9 cellular contexts compared by ENCODE assay signal in the genomic region with DNA sequence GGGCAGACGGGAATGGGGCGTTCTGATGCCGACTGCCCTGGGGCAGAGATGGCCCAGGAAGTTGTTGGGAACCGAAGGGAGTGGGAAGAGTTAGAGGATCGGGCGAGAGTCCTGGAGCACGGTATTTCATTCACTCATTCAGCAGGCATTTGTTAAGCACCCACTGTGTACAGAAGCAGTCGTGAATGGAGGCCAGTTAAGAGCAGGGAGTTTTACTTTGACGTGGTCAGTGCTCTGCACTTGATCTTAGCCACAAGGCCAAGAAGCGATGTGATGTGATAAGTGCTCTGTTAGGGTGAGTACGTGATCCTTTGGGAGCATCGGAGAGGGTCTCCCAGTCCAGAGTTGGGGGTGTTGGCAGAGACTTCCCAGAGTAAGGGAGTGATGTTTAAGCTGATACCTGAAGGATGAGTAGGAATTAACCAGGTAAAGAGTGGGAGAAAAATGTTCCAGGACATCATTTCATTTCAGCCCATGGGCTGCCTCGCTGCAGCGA. TPM values are rescaled to one million over a fixed set of nuclear protein-coding genes. Genes with fewer than 3 reads are reported as not detected.
DNase-seq lines count a peak whose midpoint lies in the region; TF ChIP-seq lines count a peak whose summit lies in the region.
"Had no signal": no experiment of that assay in that cellular context is flagged by ENCODE, and none has a peak within 500 bp of the region (broad histone marks: within the 10 kb centered on the region; RNA-seq: fewer than 3 reads in every experiment).

No MANE protein-coding gene starts in this region.

- no peak overlapping the region for H2BK120ac ChIP-seq in trophoblast cell (ENCODE audit: insufficient read depth, low read length, poor library complexity)

- H3K9ac ChIP-seq in endodermal cell (ENCODE audit: extremely low read depth, low read length, poor library complexity, severe bottlenecking) (peak overlapping the region; percentile 84), trophoblast cell (ENCODE audit: low read length) (peak overlapping the region; percentile 94)

- peaks cover 9% of the 10 kb centered on the region for H3K79me2 ChIP-seq in trophoblast cell (ENCODE audit: control insufficient read depth, insufficient read depth, low read length, poor library complexity)

- no peak overlapping the region for H2BK12ac ChIP-seq in trophoblast cell (ENCODE audit: low read length)

- H3K4me1 ChIP-seq in endodermal cell (ENCODE audit: control insufficient read depth, insufficient read depth, low read length) (peaks cover under 1% of the 10 kb centered on the region), trophoblast cell (ENCODE audit: control insufficient read depth in 1 of 2, insufficient read depth in 2 of 2, low read length in 2 of 2) (peaks cover 6 to 9% of the 10 kb centered on the region in 2 experiments)

- H4K8ac ChIP-seq in trophoblast cell (ENCODE audit: low read depth, low read length) = peak overlapping the region; percentile 96

- H2AK5ac ChIP-seq in trophoblast cell (ENCODE audit: low read length) = peak overlapping the region; percentile 50

- TF ChIP-seq CTCF in LNCaP clone FGC (IDR thresholded peaks at IDR 0.05; ENCODE audit: control insufficient read depth, extremely low read depth, insufficient read depth) = no peak
- TF ChIP-seq CTCF in endodermal cell (conservative IDR thresholded peaks at IDR 0.05) = no peak

- no peaks in the 10 kb centered on the region for H3K9me3 Mint-ChIP-seq in activated naive CD4-positive, alpha-beta T cell treated with anti-CD3 and anti-CD28 coated beads, Interleukin-2, amount 50 U/mL, for 24 hours
- peaks cover 12% of the 10 kb centered on the region for H3K9me3 Mint-ChIP-seq in endodermal cell

- no peak overlapping the region for H4K91ac ChIP-seq in trophoblast cell (ENCODE audit: low read depth, low read length)

- DNase-seq in activated naive CD4-positive, alpha-beta T cell (lab: John Stamatoyannopoulos, UW) = no peak
- no peak for DNase-seq in LNCaP clone FGC (ENCODE audit: low read depth)
- no peak for DNase-seq in endodermal cell
- DNase-seq in trophoblast cell = no peak
- DNase-seq in cortex of kidney (lab: John Stamatoyannopoulos, UW) = no peak
- DNase-seq in GM19240 (ENCODE audit: insufficient read length, low spot score) = no peak
- DNase-seq in 8988T = no peak

- peak overlapping the region; percentile 85 for H3K4me3 ChIP-seq in LNCaP clone FGC (ENCODE audit: low read depth, low read length)
- peak overlapping the region; percentile 86 for H3K4me3 ChIP-seq in endodermal cell (ENCODE audit: low read length)
- H3K4me3 ChIP-seq in trophoblast cell (ENCODE audit: low read depth, low read length) = peak overlapping the region; percentile 96

- H3K27me3 ChIP-seq in endodermal cell (ENCODE audit: control insufficient read depth, insufficient read depth, low read length, poor library complexity, severe bottlenecking) (peaks cover 19% of the 10 kb centered on the region), trophoblast cell (ENCODE audit: insufficient read depth, low read length) (no peaks in the 10 kb centered on the region)

- no peak overlapping the region for H3K23ac ChIP-seq in trophoblast cell (ENCODE audit: low read length)

- H3K4ac ChIP-seq in trophoblast cell (ENCODE audit: low read depth, low read length) = peak overlapping the region; percentile 50

- H3K79me1 ChIP-seq in trophoblast cell (ENCODE audit: low read length) = peaks cover 6% of the 10 kb centered on the region

- 34 to 38% methylated on average over 8 to 14 of the region's 14 CpGs for WGBS in endodermal cell (ENCODE audit: insufficient coverage in 1 of 2, insufficient read length in 1 of 2), 2 experiments
- no CpG with 5 or more reads among the region's 14 CpGs for WGBS in trophoblast cell (ENCODE audit: extremely low coverage, insufficient coverage, insufficient read length)

- no peak overlapping the region for H2AFZ ChIP-seq in trophoblast cell (ENCODE audit: insufficient read depth, low read length, poor library complexity)

- H3K18ac ChIP-seq in trophoblast cell (ENCODE audit: low read length) = peak overlapping the region; percentile 21

- peaks cover 53% of the 10 kb centered on the region for H3K4me1 Mint-ChIP-seq in activated naive CD4-positive, alpha-beta T cell treated with anti-CD3 and anti-CD28 coated beads, Interleukin-2, amount 50 U/mL, for 24 hours
- peaks cover 20% of the 10 kb centered on the region for H3K4me1 Mint-ChIP-seq in endodermal cell

- H3K27me3 Mint-ChIP-seq in activated naive CD4-positive, alpha-beta T cell treated with anti-CD3 and anti-CD28 coated beads, Interleukin-2, amount 50 U/mL, for 24 hours = no peaks in the 10 kb centered on the region
- peaks cover 36% of the 10 kb centered on the region for H3K27me3 Mint-ChIP-seq in endodermal cell (ENCODE audit: insufficient read depth)

- no peak overlapping the region for H2BK5ac ChIP-seq in trophoblast cell (ENCODE audit: low read depth, low read length, poor library complexity)

- H3K27ac ChIP-seq in endodermal cell (ENCODE audit: low read depth, low read length) = no peak overlapping the region
- no peak overlapping the region for H3K27ac ChIP-seq in trophoblast cell (ENCODE audit: low read depth, low read length)

- peak overlapping the region; percentile 82 for H3K27ac Mint-ChIP-seq in activated naive CD4-positive, alpha-beta T cell treated with anti-CD3 and anti-CD28 coated beads, Interleukin-2, amount 50 U/mL, for 24 hours
- peak overlapping the region; percentile 84 for H3K27ac Mint-ChIP-seq in endodermal cell

- peak overlapping the region; percentile 27 for H4K12ac ChIP-seq in trophoblast cell (ENCODE audit: low read depth, low read length)

- peaks cover 5% of the 10 kb centered on the region for H3K36me3 Mint-ChIP-seq in activated naive CD4-positive, alpha-beta T cell treated with anti-CD3 and anti-CD28 coated beads, Interleukin-2, amount 50 U/mL, for 24 hours
- H3K36me3 Mint-ChIP-seq in endodermal cell (ENCODE audit: low read depth) = peaks cover 25% of the 10 kb centered on the region

- H3K9me3 ChIP-seq in endodermal cell (ENCODE audit: control insufficient read depth, low read length) = peaks cover 8% of the 10 kb centered on the region
- H3K9me3 ChIP-seq in trophoblast cell (ENCODE audit: insufficient read depth, low read depth, low read length) = peaks cover 4% of the 10 kb centered on the region

- H3K36me3 ChIP-seq in endodermal cell (ENCODE audit: control insufficient read depth, insufficient read depth, low read length) (peaks cover 26% of the 10 kb centered on the region), trophoblast cell (ENCODE audit: control insufficient read depth in 1 of 2, insufficient read depth in 2 of 2, low read length in 2 of 2) (peaks cover 8 to 12% of the 10 kb centered on the region in 2 experiments)

- peak overlapping the region; percentile 91 for H3K4me3 Mint-ChIP-seq in activated naive CD4-positive, alpha-beta T cell treated with anti-CD3 and anti-CD28 coated beads, Interleukin-2, amount 50 U/mL, for 24 hours
- H3K4me3 Mint-ChIP-seq in endodermal cell = peak overlapping the region; percentile 73

- H3K4me2 ChIP-seq in trophoblast cell (ENCODE audit: low read length) = peak overlapping the region; percentile 76

- H3K14ac ChIP-seq in trophoblast cell (ENCODE audit: low read length) = no peak overlapping the region

RNA-seq across cellular contexts. Expression of gene ZFYVE27, which starts 0.9 kb away (rescaled TPM):
- total RNA-seq in endodermal cell = 10 to 100 TPM; 33.5 to 36.3 TPM
- 22.3 TPM for polyA plus RNA-seq in endodermal cell (2013, experiment 1 of 2)
- 17.6 TPM for polyA plus RNA-seq in endodermal cell (2013, experiment 2 of 2)
- polyA plus RNA-seq in trophoblast cell (2013) = 10.8 and 12.1 TPM in 2 replicates

RNA-seq across cellular contexts. Expression of gene MARVELD1, which starts 24.3 kb away (rescaled TPM):
- total RNA-seq in endodermal cell = 10 to 100 TPM; 44.3 to 47.9 TPM
- 33.1 TPM for polyA plus RNA-seq in endodermal cell (2013, experiment 1 of 2)
- 31.4 TPM for polyA plus RNA-seq in endodermal cell (2013, experiment 2 of 2)
- 29.2 and 29.4 TPM in 2 replicates for polyA plus RNA-seq in trophoblast cell (2013)

RNA-seq across cellular contexts. Expression of gene SFRP5, which starts 34.0 kb away (rescaled TPM):
- 1 to 10 TPM; 1.8 to 2.3 TPM for total RNA-seq in endodermal cell
- 1.2 TPM for polyA plus RNA-seq in endodermal cell (2013, experiment 1 of 2)
- 0.95 TPM for polyA plus RNA-seq in endodermal cell (2013, experiment 2 of 2)
- polyA plus RNA-seq in trophoblast cell (2013) = not detected in 2 replicates
- total RNA-seq: dermis microvascular lymphatic vessel endothelial cell had no signal

RNA-seq across cellular contexts. Expression of gene AVPI1, which starts 50.8 kb away (rescaled TPM):
- 1 to 10 TPM; 3.9 to 4.3 TPM for total RNA-seq in endodermal cell
- polyA plus RNA-seq in endodermal cell (2013, experiment 1 of 2) = 2.7 TPM
- 2.7 TPM for polyA plus RNA-seq in endodermal cell (2013, experiment 2 of 2)
- polyA plus RNA-seq in trophoblast cell (2013) = 21.5 and 23.7 TPM in 2 replicates
